In the genomic region with DNA sequence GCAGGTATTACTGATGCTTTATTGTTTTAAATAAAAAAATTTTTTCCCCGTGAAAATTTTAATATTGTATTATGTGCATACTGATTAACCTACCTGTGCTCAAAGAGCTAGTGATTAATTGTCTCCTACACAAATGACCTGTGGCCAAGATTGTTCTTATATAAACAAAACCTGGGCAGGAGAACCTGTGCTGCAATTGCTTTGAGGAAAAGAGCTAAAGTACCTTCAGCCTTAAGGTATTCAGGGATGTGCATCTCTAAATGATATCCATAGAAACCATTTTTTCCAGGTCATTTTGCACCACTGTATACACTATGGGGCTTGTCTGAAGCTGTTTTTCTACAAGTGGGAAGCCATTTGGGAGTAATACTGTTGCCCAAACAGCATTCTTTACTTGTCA, we compare ENCODE assay signal across 11 cellular contexts. TPM values are rescaled to one million over a fixed set of nuclear protein-coding genes. Genes with fewer than 3 reads are reported as not detected.
DNase-seq lines count a peak whose midpoint lies in the region; ATAC-seq and TF ChIP-seq lines count a peak whose summit lies in the region.
"Had no signal": no experiment of that assay in that cellular context is flagged by ENCODE, and none has a peak within 500 bp of the region (broad histone marks: within the 10 kb centered on the region; RNA-seq: fewer than 3 reads in every experiment).

No MANE protein-coding gene starts in this region.

- intact Hi-C loops in activated CD4-positive, alpha-beta memory T cell treated with anti-CD3 and anti-CD28 coated beads for 36 hours (cut with micrococcal nuclease), result no loop called here
- intact Hi-C loops in mucosa of descending colon (cut with DNase I, micrococcal nuclease), result no loop called here

- TF ChIP-seq CTCF in fibroblast of villous mesenchyme (IDR thresholded peaks at IDR 0.05; ENCODE audit: insufficient read depth, low read depth, low read length), result no peak
- TF ChIP-seq CTCF in mucosa of descending colon (IDR thresholded peaks at IDR 0.05), result no peak

- no peak for DNase-seq in activated CD4-positive, alpha-beta memory T cell treated with anti-CD3 and anti-CD28 coated beads, Interleukin-2, amount 10 ng/mL, durations not matched to agents 7 days and 5 days
- no peak for DNase-seq in activated CD4-positive, alpha-beta memory T cell treated with anti-CD3 and anti-CD28 coated beads for 36 hours
- DNase-seq in NCI-H69 (lab: John Stamatoyannopoulos, UW) (peak; percentile 82), fibroblast of villous mesenchyme (ENCODE audit: low read depth) (no peak), H7 (no peak), mucosa of descending colon (no peak)
- DNase-seq: activated CD4-positive, CD25-positive, alpha-beta regulatory T cell; NCI-H226 had no signal

- CTCF ChIA-PET in activated CD4-positive, alpha-beta memory T cell treated with anti-CD3 and anti-CD28 coated beads, Interleukin-2, amount 10 ng/mL, durations not matched to agents 7 days and 5 days (lab: Charles Lee), result no interaction called here
- CTCF ChIA-PET in activated CD4-positive, alpha-beta memory T cell treated with anti-CD3 and anti-CD28 coated beads for 36 hours (lab: Charles Lee), result interaction anchor here (2.9 kb wide), 1 partner anchor 123 kb away, joined by 11 read pairs; no protein-coding TSS in a partner anchor

- H3K9me3 ChIP-seq in thymus (ENCODE audit: control insufficient read depth) (no peaks in the 10 kb centered on the region), mucosa of descending colon (no peaks in the 10 kb centered on the region)

- H3K4me3 ChIP-seq in fibroblast of villous mesenchyme (ENCODE audit: low read depth, low read length), result peak overlapping the region; percentile 84
- H3K4me3 ChIP-seq in thymus (ENCODE audit: low read length), result peak overlapping the region; percentile 3
- no peak overlapping the region for H3K4me3 ChIP-seq in H7 (ENCODE audit: insufficient read depth, low read depth, low read length)
- H3K4me3 ChIP-seq in mucosa of descending colon, result no peak overlapping the region

- H3K36me3 ChIP-seq in thymus (ENCODE audit: control insufficient read depth, insufficient read depth), result no peaks in the 10 kb centered on the region
- H3K36me3 ChIP-seq in H7 (replicated peaks; ENCODE audit: control insufficient read depth, insufficient read depth, low read length), result no peaks in the 10 kb centered on the region
- no peaks in the 10 kb centered on the region for H3K36me3 ChIP-seq in mucosa of descending colon (ENCODE audit: low read depth)

- H3K36me3 Mint-ChIP-seq in activated CD4-positive, alpha-beta memory T cell treated with anti-CD3 and anti-CD28 coated beads, Interleukin-2, amount 10 ng/mL, durations not matched to agents 7 days and 5 days (ENCODE audit: low read depth), result peaks cover 5% of the 10 kb centered on the region
- H3K36me3 Mint-ChIP-seq in activated CD4-positive, alpha-beta memory T cell treated with anti-CD3 and anti-CD28 coated beads for 36 hours, result no peaks in the 10 kb centered on the region

- ATAC-seq in HG02870 (IDR thresholded peaks at IDR 0.05; ENCODE audit: unreplicated experiment) (no peak), mucosa of descending colon (no peak)

- H3K27ac Mint-ChIP-seq in activated CD4-positive, alpha-beta memory T cell treated with anti-CD3 and anti-CD28 coated beads, Interleukin-2, amount 10 ng/mL, durations not matched to agents 7 days and 5 days, result no peak overlapping the region
- H3K27ac Mint-ChIP-seq in activated CD4-positive, alpha-beta memory T cell treated with anti-CD3 and anti-CD28 coated beads for 36 hours, result no peak overlapping the region

- H3K4me1 ChIP-seq in thymus (ENCODE audit: control insufficient read depth, insufficient read depth, low read length) (peaks cover 2% of the 10 kb centered on the region), mucosa of descending colon (ENCODE audit: low read depth) (peaks cover 3% of the 10 kb centered on the region)

- no peaks in the 10 kb centered on the region for H3K27me3 ChIP-seq in thymus (ENCODE audit: control insufficient read depth, insufficient read depth)
- H3K27me3 ChIP-seq in H7 (ENCODE audit: control insufficient read depth, insufficient read depth, low read length), result peaks cover 3% of the 10 kb centered on the region; the same call in 1 of the 2 replicates

- H3K4me3 Mint-ChIP-seq in activated CD4-positive, alpha-beta memory T cell treated with anti-CD3 and anti-CD28 coated beads, Interleukin-2, amount 10 ng/mL, durations not matched to agents 7 days and 5 days, result peak overlapping the region; percentile 9
- H3K4me3 Mint-ChIP-seq in activated CD4-positive, alpha-beta memory T cell treated with anti-CD3 and anti-CD28 coated beads for 36 hours, result no peak overlapping the region

- 82% methylated on average over 1 of the region's 1 CpG for WGBS in thymus

- no peaks in the 10 kb centered on the region for H3K9me3 Mint-ChIP-seq in activated CD4-positive, alpha-beta memory T cell treated with anti-CD3 and anti-CD28 coated beads, Interleukin-2, amount 10 ng/mL, durations not matched to agents 7 days and 5 days
- no peaks in the 10 kb centered on the region for H3K9me3 Mint-ChIP-seq in activated CD4-positive, alpha-beta memory T cell treated with anti-CD3 and anti-CD28 coated beads for 36 hours

- POLR2A ChIA-PET in activated CD4-positive, alpha-beta memory T cell treated with anti-CD3 and anti-CD28 coated beads, Interleukin-2, amount 10 ng/mL, durations not matched to agents 7 days and 5 days (lab: Charles Lee), result interaction anchor here (3.0 kb wide), 1 partner anchor 282 kb away, joined by 11 read pairs; a partner anchor contains a TSS
- POLR2A ChIA-PET in activated CD4-positive, alpha-beta memory T cell treated with anti-CD3 and anti-CD28 coated beads for 36 hours (lab: Charles Lee), result no interaction called here

- H3K27me3 Mint-ChIP-seq in activated CD4-positive, alpha-beta memory T cell treated with anti-CD3 and anti-CD28 coated beads, Interleukin-2, amount 10 ng/mL, durations not matched to agents 7 days and 5 days, result peaks cover 9% of the 10 kb centered on the region
- H3K27me3 Mint-ChIP-seq in activated CD4-positive, alpha-beta memory T cell treated with anti-CD3 and anti-CD28 coated beads for 36 hours, result peaks cover 4% of the 10 kb centered on the region

- no peak overlapping the region for H3K27ac ChIP-seq in thymus (ENCODE audit: low read depth)
- H3K27ac ChIP-seq: RWPE1 had no signal

- peaks cover 33% of the 10 kb centered on the region for H3K4me1 Mint-ChIP-seq in activated CD4-positive, alpha-beta memory T cell treated with anti-CD3 and anti-CD28 coated beads, Interleukin-2, amount 10 ng/mL, durations not matched to agents 7 days and 5 days
- H3K4me1 Mint-ChIP-seq in activated CD4-positive, alpha-beta memory T cell treated with anti-CD3 and anti-CD28 coated beads for 36 hours (ENCODE audit: low read depth), result peaks cover 39% of the 10 kb centered on the region

RNA-seq across cellular contexts. Expression of a gene that starts 1.2 kb away (rescaled TPM):
- 10 to 100 TPM; 13.1 to 13.8 TPM for total RNA-seq in activated CD4-positive, alpha-beta memory T cell treated with anti-CD3 and anti-CD28 coated beads, Interleukin-2, amount 10 ng/mL, durations not matched to agents 7 days and 5 days
- 1 to 10 TPM; 4.4 to 5.3 TPM for total RNA-seq in activated CD4-positive, alpha-beta memory T cell treated with anti-CD3 and anti-CD28 coated beads for 36 hours
- total RNA-seq in fibroblast of villous mesenchyme (27.2 and 33.8 TPM in 2 replicates), mucosa of descending colon (10 to 100 TPM in 2 of 3 donors, 1 to 10 TPM in 1; 9.2 to 38.5 (median 10.5) TPM)
- polyA plus RNA-seq in thymus, result 4.8 TPM
- 0.35 and 0.52 TPM in 2 replicates for total RNA-seq in H7 (2014; rRNA removed; shearing (Covaris generic))

Comparison
In these comparisons a context has a peak if more than half of its experiments do, and no peak if none do; other contexts are left out.
1. H3K4me3 ChIP-seq: peak in fibroblast of villous mesenchyme (single experiment) and thymus (single experiment); none in H7 (single experiment) and mucosa of descending colon (single experiment).